8 cellular contexts compared by ENCODE assay signal in the genomic region with DNA sequence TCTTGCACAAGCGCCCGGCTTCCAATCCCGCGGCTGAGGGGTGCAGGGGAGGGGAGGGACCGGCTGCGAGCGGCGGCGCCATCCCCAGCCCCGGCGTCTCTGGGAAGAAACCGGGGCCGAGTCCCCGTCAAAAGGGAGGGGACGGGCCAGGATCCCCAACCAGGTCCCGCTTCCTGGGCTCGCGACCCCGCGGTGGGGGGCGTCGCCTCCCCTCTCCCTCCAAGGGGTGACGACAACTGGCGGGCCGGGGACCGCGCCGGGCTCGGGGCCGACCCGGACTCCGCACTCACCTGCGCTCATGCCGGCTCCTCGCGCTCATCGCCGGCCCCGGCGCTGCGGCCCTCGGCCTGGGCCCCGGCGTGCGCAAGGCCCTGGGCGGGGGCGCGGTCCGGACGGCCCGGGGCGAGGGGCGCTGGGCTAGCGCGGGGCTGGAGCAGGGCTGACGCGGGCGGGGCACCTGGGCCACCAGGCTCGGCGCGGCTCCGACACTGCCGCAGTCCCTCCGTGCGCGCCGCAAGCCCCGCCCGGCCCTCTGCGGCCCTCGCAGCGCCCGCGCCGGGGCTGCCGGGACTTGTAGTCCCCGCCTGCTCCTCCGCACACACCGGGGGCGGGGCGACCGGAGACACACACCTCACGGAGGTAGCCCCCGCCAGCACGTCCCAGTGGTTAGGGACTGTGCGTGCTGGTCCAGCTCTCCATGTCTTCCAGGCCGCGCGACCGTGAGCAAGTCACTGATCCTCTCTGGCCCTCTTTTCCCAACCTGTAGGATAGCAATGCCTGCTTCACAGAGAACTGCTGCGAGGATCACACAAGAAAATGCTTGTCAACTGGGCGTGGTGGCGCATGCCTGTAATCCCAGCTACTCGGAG. TPM values are rescaled to one million over a fixed set of nuclear protein-coding genes. Genes with fewer than 3 reads are reported as not detected.
DNase-seq lines count a peak whose midpoint lies in the region; ATAC-seq and TF ChIP-seq lines count a peak whose summit lies in the region.

A gene with protein sequence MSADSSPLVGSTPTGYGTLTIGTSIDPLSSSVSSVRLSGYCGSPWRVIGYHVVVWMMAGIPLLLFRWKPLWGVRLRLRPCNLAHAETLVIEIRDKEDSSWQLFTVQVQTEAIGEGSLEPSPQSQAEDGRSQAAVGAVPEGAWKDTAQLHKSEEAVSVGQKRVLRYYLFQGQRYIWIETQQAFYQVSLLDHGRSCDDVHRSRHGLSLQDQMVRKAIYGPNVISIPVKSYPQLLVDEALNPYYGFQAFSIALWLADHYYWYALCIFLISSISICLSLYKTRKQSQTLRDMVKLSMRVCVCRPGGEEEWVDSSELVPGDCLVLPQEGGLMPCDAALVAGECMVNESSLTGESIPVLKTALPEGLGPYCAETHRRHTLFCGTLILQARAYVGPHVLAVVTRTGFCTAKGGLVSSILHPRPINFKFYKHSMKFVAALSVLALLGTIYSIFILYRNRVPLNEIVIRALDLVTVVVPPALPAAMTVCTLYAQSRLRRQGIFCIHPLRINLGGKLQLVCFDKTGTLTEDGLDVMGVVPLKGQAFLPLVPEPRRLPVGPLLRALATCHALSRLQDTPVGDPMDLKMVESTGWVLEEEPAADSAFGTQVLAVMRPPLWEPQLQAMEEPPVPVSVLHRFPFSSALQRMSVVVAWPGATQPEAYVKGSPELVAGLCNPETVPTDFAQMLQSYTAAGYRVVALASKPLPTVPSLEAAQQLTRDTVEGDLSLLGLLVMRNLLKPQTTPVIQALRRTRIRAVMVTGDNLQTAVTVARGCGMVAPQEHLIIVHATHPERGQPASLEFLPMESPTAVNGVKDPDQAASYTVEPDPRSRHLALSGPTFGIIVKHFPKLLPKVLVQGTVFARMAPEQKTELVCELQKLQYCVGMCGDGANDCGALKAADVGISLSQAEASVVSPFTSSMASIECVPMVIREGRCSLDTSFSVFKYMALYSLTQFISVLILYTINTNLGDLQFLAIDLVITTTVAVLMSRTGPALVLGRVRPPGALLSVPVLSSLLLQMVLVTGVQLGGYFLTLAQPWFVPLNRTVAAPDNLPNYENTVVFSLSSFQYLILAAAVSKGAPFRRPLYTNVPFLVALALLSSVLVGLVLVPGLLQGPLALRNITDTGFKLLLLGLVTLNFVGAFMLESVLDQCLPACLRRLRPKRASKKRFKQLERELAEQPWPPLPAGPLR (minus strand): TSS at position 490 of the 869 bp plus-strand sequence. CDS start 190 bp downstream, at position 300.

- H3K36me3 ChIP-seq in KOPT-K1 (ENCODE audit: insufficient read depth, low read length): no peaks in the 10 kb centered on the region
- H3K36me3 ChIP-seq in neural cell (ENCODE audit: insufficient read depth, low read length): no peaks in the 10 kb centered on the region
- H3K36me3 ChIP-seq in stomach: peaks cover 0 to 5% (median under 1%) of the 10 kb centered on the region in 4 donors

- no peak for TF ChIP-seq RAD21 in neural cell (conservative IDR thresholded peaks at IDR 0.05)

- peak within 1 kb of the TSS; percentile 73 for H3K4me3 ChIP-seq in fibroblast of villous mesenchyme (ENCODE audit: low read depth, low read length)
- H3K4me3 ChIP-seq in neural cell (ENCODE audit: low read length): peak within 1 kb of the TSS; percentile 97
- peak within 1 kb of the TSS; percentile 86 to 99 (median 96) for H3K4me3 ChIP-seq in stomach

- H2AFZ ChIP-seq in neural cell (ENCODE audit: low read depth, low read length): peak within 1 kb of the TSS; percentile 60

- peak within 1 kb of the TSS; percentile 86 for H3K4me2 ChIP-seq in neural cell (ENCODE audit: low read length)

- H3K27me3 ChIP-seq in neural cell (ENCODE audit: insufficient read depth, low read depth, low read length) (no peaks in the 10 kb centered on the region), stomach (no peaks in the 10 kb centered on the region)

- H3K4me1 ChIP-seq in stomach: peaks cover 21 to 32% (median 29%) of the 10 kb centered on the region in 4 donors

- intact Hi-C loops in stomach (cut with DNase I; ENCODE audit: low total_unique reads): no loop called here

- 0 to 1% (median 1%) methylated on average over 37 to 94 of the region's 94 CpGs for WGBS in stomach, 5 donors

- TF ChIP-seq CTCF in fibroblast of villous mesenchyme (IDR thresholded peaks at IDR 0.05; ENCODE audit: insufficient read depth, low read depth, low read length) (no peak), neural cell (IDR thresholded peaks at IDR 0.05; ENCODE audit: poor library complexity, severe bottlenecking) (peak; percentile 19), stomach (IDR thresholded peaks at IDR 0.05) (no peak)

- DNase-seq in DMS153 treated with DMSO at 0.1 percent for 48 hours (lab: John Stamatoyannopoulos, UW; ENCODE audit: unreplicated experiment) (peak; percentile 70), activated gamma-delta T cell (lab: John Stamatoyannopoulos, UW) (peak; percentile 73), fibroblast of villous mesenchyme (ENCODE audit: low read depth) (peak; percentile 62), stomach (peak; percentile 89)

- H3K9me3 ChIP-seq in KOPT-K1 (ENCODE audit: insufficient read depth, low read length, poor library complexity, severe bottlenecking) (no peaks in the 10 kb centered on the region), neural cell (ENCODE audit: low read length) (no peaks in the 10 kb centered on the region), stomach (no peaks in the 10 kb centered on the region)

- TF ChIP-seq POLR2A in Raji (IDR thresholded peaks at IDR 0.05; ENCODE audit: insufficient read depth, low read depth, low read length) (peak; percentile 75), stomach (IDR thresholded peaks at IDR 0.05) (no peak)

- H3K9me2 ChIP-seq in neural cell (ENCODE audit: insufficient read depth, low read length): no peaks in the 10 kb centered on the region

- H3F3A ChIP-seq in neural cell (ENCODE audit: insufficient read depth, low read length, poor library complexity, severe bottlenecking): no peaks in the 10 kb centered on the region

- ATAC-seq in GM21619 (IDR thresholded peaks at IDR 0.05; ENCODE audit: unreplicated experiment): peak; percentile 85

- peaks cover 8% of the 10 kb centered on the region for H3K79me2 ChIP-seq in neural cell (replicated peaks; ENCODE audit: insufficient read depth, low read length)

- TF ChIP-seq EP300 in neural cell (conservative IDR thresholded peaks at IDR 0.05; ENCODE audit: poor library complexity, severe bottlenecking): peak; percentile 46
- no peak for TF ChIP-seq EP300 in stomach (IDR thresholded peaks at IDR 0.05)

- peak within 1 kb of the TSS; percentile 87 for H3K9ac ChIP-seq in neural cell (ENCODE audit: low read length)

- H3K27ac ChIP-seq in KOPT-K1 (ENCODE audit: low read depth, low read length, poor library complexity, severe bottlenecking) (peak within 1 kb of the TSS; percentile 44), neural cell (ENCODE audit: low read length) (no peak within 1 kb of the TSS), stomach (peak within 1 kb of the TSS; percentile 38 to 89 (median 67))

- H4K20me1 ChIP-seq in neural cell (ENCODE audit: insufficient read depth): no peaks in the 10 kb centered on the region

TF ChIP-seq in neural cell, 6 proteins besides CTCF, POLR2A, EP300 and RAD21:
- TF ChIP-seq, protein P1, sequence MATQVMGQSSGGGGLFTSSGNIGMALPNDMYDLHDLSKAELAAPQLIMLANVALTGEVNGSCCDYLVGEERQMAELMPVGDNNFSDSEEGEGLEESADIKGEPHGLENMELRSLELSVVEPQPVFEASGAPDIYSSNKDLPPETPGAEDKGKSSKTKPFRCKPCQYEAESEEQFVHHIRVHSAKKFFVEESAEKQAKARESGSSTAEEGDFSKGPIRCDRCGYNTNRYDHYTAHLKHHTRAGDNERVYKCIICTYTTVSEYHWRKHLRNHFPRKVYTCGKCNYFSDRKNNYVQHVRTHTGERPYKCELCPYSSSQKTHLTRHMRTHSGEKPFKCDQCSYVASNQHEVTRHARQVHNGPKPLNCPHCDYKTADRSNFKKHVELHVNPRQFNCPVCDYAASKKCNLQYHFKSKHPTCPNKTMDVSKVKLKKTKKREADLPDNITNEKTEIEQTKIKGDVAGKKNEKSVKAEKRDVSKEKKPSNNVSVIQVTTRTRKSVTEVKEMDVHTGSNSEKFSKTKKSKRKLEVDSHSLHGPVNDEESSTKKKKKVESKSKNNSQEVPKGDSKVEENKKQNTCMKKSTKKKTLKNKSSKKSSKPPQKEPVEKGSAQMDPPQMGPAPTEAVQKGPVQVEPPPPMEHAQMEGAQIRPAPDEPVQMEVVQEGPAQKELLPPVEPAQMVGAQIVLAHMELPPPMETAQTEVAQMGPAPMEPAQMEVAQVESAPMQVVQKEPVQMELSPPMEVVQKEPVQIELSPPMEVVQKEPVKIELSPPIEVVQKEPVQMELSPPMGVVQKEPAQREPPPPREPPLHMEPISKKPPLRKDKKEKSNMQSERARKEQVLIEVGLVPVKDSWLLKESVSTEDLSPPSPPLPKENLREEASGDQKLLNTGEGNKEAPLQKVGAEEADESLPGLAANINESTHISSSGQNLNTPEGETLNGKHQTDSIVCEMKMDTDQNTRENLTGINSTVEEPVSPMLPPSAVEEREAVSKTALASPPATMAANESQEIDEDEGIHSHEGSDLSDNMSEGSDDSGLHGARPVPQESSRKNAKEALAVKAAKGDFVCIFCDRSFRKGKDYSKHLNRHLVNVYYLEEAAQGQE (IDR thresholded peaks at IDR 0.05; ENCODE audit: borderline replicate concordance): no peak
- no peak for TF ChIP-seq TAF1 (IDR thresholded peaks at IDR 0.05; ENCODE audit: low read depth)
- peak; percentile 60 for TF ChIP-seq MXI1 (conservative IDR thresholded peaks at IDR 0.05; ENCODE audit: poor library complexity, severe bottlenecking)
- peak; percentile 88 for TF ChIP-seq POLR2AphosphoS5 (IDR thresholded peaks at IDR 0.05)
- TF ChIP-seq EZH2 (IDR thresholded peaks at IDR 0.05; ENCODE audit: borderline replicate concordance, insufficient read depth, low read length, poor library complexity, severe bottlenecking): no peak
- peak; percentile 17 for TF ChIP-seq SMC3 (conservative IDR thresholded peaks at IDR 0.05; ENCODE audit: poor library complexity)

RNA-seq across cellular contexts. Expression of the gene that starts here (rescaled TPM):
- total RNA-seq in fibroblast of villous mesenchyme: 40.2 and 42.2 TPM in 2 replicates
- polyA plus RNA-seq in neural cell: 43.3 and 72.3 TPM in 2 replicates
- 119 and 128 TPM in 2 replicates for polyA minus RNA-seq in neural cell
- 100 to 1,000 TPM in 2 of 5 donors, 10 to 100 TPM in 3; 11.1 to 249 (median 42.6) TPM for total RNA-seq in stomach
- 10 to 100 TPM; 14.2 to 22.5 (median 19.9) TPM for polyA plus RNA-seq in stomach
